16 cellular contexts compared by ENCODE assay signal in genomic region chr7:151833691-151834090, GRCh38. TPM values are rescaled to one million over a fixed set of nuclear protein-coding genes. Genes with fewer than 3 reads are reported as not detected.
DNase-seq lines count a peak whose midpoint lies in the region; ATAC-seq and TF ChIP-seq lines count a peak whose summit lies in the region.
"Had no signal": no experiment of that assay in that cellular context is flagged by ENCODE, and none has a peak within 500 bp of the region (broad histone marks: within the 10 kb centered on the region; RNA-seq: fewer than 3 reads in every experiment).

No MANE protein-coding gene starts in this region.

- TF ChIP-seq CTCF in HCT116 (IDR thresholded peaks at IDR 0.05 in 2 of 3, conservative IDR thresholded peaks at IDR 0.05 in 1 of 3; ENCODE audit: borderline replicate concordance in 1 of 3, insufficient read depth in 1 of 3, low read depth in 2 of 3, low read length in 2 of 3) (peak in 2 of 3 experiments; percentile 25 to 26; a peak in 2 of 6 replicates), RWPE2 (IDR thresholded peaks at IDR 0.05; ENCODE audit: poor library complexity, severe bottlenecking) (no peak), chondrocyte (IDR thresholded peaks at IDR 0.05) (no peak), GM13977 (IDR thresholded peaks at IDR 0.05; ENCODE audit: extremely low read depth, insufficient read depth, missing control alignments) (no peak)

- no TSS peak for BruUV-seq in HCT116 (replicated peaks; lab: Mats Ljungman, UMichigan)

- no peaks in the 10 kb centered on the region for H3K4me1 Mint-ChIP-seq in chondrocyte (ENCODE audit: low read depth)

- RAD21 ChIA-PET in HCT116 (lab: Charles Lee; ENCODE audit: low non-redundant PET in 1 of 2, low total read pairs in 2 of 2, uncharacterized antibody in 2 of 2, unreplicated experiment in 2 of 2) = no interaction called here

- H3K9me3 Mint-ChIP-seq in chondrocyte (ENCODE audit: low read depth) = peaks cover 3% of the 10 kb centered on the region

- H3K36me3 Mint-ChIP-seq in chondrocyte (ENCODE audit: low read depth) = no peaks in the 10 kb centered on the region

- no peak overlapping the region for H3K4me3 Mint-ChIP-seq in chondrocyte (ENCODE audit: unreplicated experiment)

- no peaks in the 10 kb centered on the region for H3K27me3 ChIP-seq in HCT116 (ENCODE audit: insufficient read depth, low read length)
- H3K27me3 ChIP-seq in RWPE2 (ENCODE audit: insufficient read depth, poor library complexity, severe bottlenecking) = no peaks in the 10 kb centered on the region
- H3K27me3 ChIP-seq: Peyer's patch had no signal

- TF ChIP-seq RAD21 in HCT116 (IDR thresholded peaks at IDR 0.05; ENCODE audit: low read depth) = no peak

- intact Hi-C loops in HCT116 (cut with micrococcal nuclease) = no loop called here

- H3K9me3 ChIP-seq in HCT116 (ENCODE audit: control insufficient read depth in 1 of 2, insufficient read depth in 1 of 2, low read depth in 1 of 2, low read length in 2 of 2) = no peaks in the 10 kb centered on the region
- H3K9me3 ChIP-seq in RWPE2 (ENCODE audit: severe bottlenecking) = no peaks in the 10 kb centered on the region
- H3K9me3 ChIP-seq: A549, Peyer's patch had no signal

- no peak overlapping the region for H3K27ac Mint-ChIP-seq in chondrocyte (ENCODE audit: unreplicated experiment)

- H3K4me3 ChIP-seq in HCT116 (replicated peaks in 1 of 2; ENCODE audit: low read depth in 1 of 2, low read length in 2 of 2) = no peak overlapping the region
- no peak overlapping the region for H3K4me3 ChIP-seq in RWPE2 (ENCODE audit: severe bottlenecking)
- H3K4me3 ChIP-seq: A549, Peyer's patch had no signal

- H3K36me3 ChIP-seq in HCT116 (ENCODE audit: control insufficient read depth in 1 of 2, insufficient read depth in 2 of 2, low read length in 2 of 2) (no peaks in the 10 kb centered on the region), RWPE2 (ENCODE audit: low read depth) (no peaks in the 10 kb centered on the region)

- H3K27me3 Mint-ChIP-seq in chondrocyte (ENCODE audit: low read depth) = peaks cover 6% of the 10 kb centered on the region

- TF ChIP-seq POLR2A in HCT116 (IDR thresholded peaks at IDR 0.05; ENCODE audit: borderline replicate concordance, extremely low read depth, insufficient read depth, insufficient read length) = no peak

- ATAC-seq in HCT116 (peak; percentile 73), RWPE2 (ENCODE audit: low read depth) (no peak)

- no peaks in the 10 kb centered on the region for H3K9me2 ChIP-seq in HCT116 (ENCODE audit: insufficient read depth)

- H3K9ac ChIP-seq in HCT116 (ENCODE audit: low read length) = no peak overlapping the region

- no peaks in the 10 kb centered on the region for H3K79me2 ChIP-seq in HCT116 (ENCODE audit: insufficient read depth, low read length)

- no peak overlapping the region for H2AFZ ChIP-seq in HCT116 (ENCODE audit: low read depth, low read length, poor library complexity, severe bottlenecking)

- CTCF ChIA-PET in HCT116 (lab: Charles Lee) = no interaction called here

- no peaks in the 10 kb centered on the region for H4K20me1 ChIP-seq in HCT116 (ENCODE audit: insufficient read depth)

- DNase-seq in ACHN = peak; percentile 22
- DNase-seq in HCT116 (ENCODE audit: low read depth, low spot score) = no peak
- peak; percentile 29 for DNase-seq in RWPE2 (ENCODE audit: low spot score)
- DNase-seq in chondrocyte (ENCODE audit: low spot score) = peak; percentile 77
- no peak for DNase-seq in amygdala (lab: John Stamatoyannopoulos, UW)
- DNase-seq in GM13977 (ENCODE audit: low spot score) = no peak
- no peak for DNase-seq in SKM-1 treated with dmso at 0.1 percent for 144 hours (lab: John Stamatoyannopoulos, UW; ENCODE audit: unreplicated experiment)
- DNase-seq in SIG-M5 (lab: John Stamatoyannopoulos, UW) = no peak
- DNase-seq: MV-4-11, NCI-H1417 treated with DMSO at 0.1 percent for 48 hours, NCI-H2029, NCI-H510A, SHP77 had no signal

- H3K27ac ChIP-seq in HCT116 (ENCODE audit: low read depth, low read length) (no peak overlapping the region), RWPE2 (ENCODE audit: poor library complexity, severe bottlenecking) (no peak overlapping the region)
- H3K27ac ChIP-seq: A549, HL-60, Peyer's patch had no signal

- in situ Hi-C loops in ACHN (cut with HindIII; ENCODE audit: low pct_ligation_motif_present, low pct_unique_long_range_greater_than_20kb, low sequenced_read_pairs) (no loop called here), GM13977 (cut with MboI; ENCODE audit: low pct_unique_long_range_greater_than_20kb, low sequenced_read_pairs, unreplicated experiment) (no loop called here)

- no peak overlapping the region for H3K4me2 ChIP-seq in HCT116 (ENCODE audit: low read length)
- H3K4me2 ChIP-seq: A549 had no signal

- no peaks in the 10 kb centered on the region for H3K4me1 ChIP-seq in HCT116 (ENCODE audit: control insufficient read depth in 1 of 2, insufficient read depth in 2 of 2, low read length in 2 of 2)
- no peaks in the 10 kb centered on the region for H3K4me1 ChIP-seq in RWPE2 (ENCODE audit: insufficient read depth, poor library complexity, severe bottlenecking)
- H3K4me1 ChIP-seq: A549 had no signal

- POLR2A ChIA-PET in HCT116 (lab: Charles Lee) = no interaction called here

TF ChIP-seq in HCT116, 20 proteins besides CTCF, POLR2A, EP300 and RAD21:
- TF ChIP-seq EZH2phosphoT487 (IDR thresholded peaks at IDR 0.05; ENCODE audit: borderline replicate concordance) (no peak), YY1 (IDR thresholded peaks at IDR 0.05; ENCODE audit: extremely low read depth, insufficient replicate concordance, low read depth, low read length) (no peak), ZNF274 (IDR thresholded peaks at IDR 0.05; ENCODE audit: low read depth, low read length) (no peak), JUND (IDR thresholded peaks at IDR 0.05) (no peak), EZH2 (IDR thresholded peaks at IDR 0.05) (no peak), ZFX (IDR thresholded peaks at IDR 0.05) (no peak), ELF1 (IDR thresholded peaks at IDR 0.05; ENCODE audit: borderline replicate concordance, low read depth) (no peak), POLR2AphosphoS5 (IDR thresholded peaks at IDR 0.05; ENCODE audit: low read depth, low read length) (no peak), CBX3 (IDR thresholded peaks at IDR 0.05; ENCODE audit: low read depth) (no peak), SRF (IDR thresholded peaks at IDR 0.05; ENCODE audit: low read depth) (no peak), CEBPB (IDR thresholded peaks at IDR 0.05; ENCODE audit: low read depth) (no peak), MAX (IDR thresholded peaks at IDR 0.05) (no peak), TCF7L2 (IDR thresholded peaks at IDR 0.05; ENCODE audit: borderline replicate concordance, extremely low read depth, insufficient read depth, insufficient read length) (no peak), SIN3A (IDR thresholded peaks at IDR 0.05; ENCODE audit: low read depth) (no peak), EGR1 (IDR thresholded peaks at IDR 0.05; ENCODE audit: low read depth) (no peak)
- TF ChIP-seq, protein P1, sequence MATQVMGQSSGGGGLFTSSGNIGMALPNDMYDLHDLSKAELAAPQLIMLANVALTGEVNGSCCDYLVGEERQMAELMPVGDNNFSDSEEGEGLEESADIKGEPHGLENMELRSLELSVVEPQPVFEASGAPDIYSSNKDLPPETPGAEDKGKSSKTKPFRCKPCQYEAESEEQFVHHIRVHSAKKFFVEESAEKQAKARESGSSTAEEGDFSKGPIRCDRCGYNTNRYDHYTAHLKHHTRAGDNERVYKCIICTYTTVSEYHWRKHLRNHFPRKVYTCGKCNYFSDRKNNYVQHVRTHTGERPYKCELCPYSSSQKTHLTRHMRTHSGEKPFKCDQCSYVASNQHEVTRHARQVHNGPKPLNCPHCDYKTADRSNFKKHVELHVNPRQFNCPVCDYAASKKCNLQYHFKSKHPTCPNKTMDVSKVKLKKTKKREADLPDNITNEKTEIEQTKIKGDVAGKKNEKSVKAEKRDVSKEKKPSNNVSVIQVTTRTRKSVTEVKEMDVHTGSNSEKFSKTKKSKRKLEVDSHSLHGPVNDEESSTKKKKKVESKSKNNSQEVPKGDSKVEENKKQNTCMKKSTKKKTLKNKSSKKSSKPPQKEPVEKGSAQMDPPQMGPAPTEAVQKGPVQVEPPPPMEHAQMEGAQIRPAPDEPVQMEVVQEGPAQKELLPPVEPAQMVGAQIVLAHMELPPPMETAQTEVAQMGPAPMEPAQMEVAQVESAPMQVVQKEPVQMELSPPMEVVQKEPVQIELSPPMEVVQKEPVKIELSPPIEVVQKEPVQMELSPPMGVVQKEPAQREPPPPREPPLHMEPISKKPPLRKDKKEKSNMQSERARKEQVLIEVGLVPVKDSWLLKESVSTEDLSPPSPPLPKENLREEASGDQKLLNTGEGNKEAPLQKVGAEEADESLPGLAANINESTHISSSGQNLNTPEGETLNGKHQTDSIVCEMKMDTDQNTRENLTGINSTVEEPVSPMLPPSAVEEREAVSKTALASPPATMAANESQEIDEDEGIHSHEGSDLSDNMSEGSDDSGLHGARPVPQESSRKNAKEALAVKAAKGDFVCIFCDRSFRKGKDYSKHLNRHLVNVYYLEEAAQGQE (IDR thresholded peaks at IDR 0.05; ENCODE audit: low read depth) = no peak
- TF ChIP-seq, protein P2, sequence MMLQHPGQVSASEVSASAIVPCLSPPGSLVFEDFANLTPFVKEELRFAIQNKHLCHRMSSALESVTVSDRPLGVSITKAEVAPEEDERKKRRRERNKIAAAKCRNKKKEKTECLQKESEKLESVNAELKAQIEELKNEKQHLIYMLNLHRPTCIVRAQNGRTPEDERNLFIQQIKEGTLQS (IDR thresholded peaks at IDR 0.05) = no peak
- TF ChIP-seq, protein P3, sequence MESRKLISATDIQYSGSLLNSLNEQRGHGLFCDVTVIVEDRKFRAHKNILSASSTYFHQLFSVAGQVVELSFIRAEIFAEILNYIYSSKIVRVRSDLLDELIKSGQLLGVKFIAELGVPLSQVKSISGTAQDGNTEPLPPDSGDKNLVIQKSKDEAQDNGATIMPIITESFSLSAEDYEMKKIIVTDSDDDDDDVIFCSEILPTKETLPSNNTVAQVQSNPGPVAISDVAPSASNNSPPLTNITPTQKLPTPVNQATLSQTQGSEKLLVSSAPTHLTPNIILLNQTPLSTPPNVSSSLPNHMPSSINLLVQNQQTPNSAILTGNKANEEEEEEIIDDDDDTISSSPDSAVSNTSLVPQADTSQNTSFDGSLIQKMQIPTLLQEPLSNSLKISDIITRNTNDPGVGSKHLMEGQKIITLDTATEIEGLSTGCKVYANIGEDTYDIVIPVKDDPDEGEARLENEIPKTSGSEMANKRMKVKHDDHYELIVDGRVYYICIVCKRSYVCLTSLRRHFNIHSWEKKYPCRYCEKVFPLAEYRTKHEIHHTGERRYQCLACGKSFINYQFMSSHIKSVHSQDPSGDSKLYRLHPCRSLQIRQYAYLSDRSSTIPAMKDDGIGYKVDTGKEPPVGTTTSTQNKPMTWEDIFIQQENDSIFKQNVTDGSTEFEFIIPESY (IDR thresholded peaks at IDR 0.05; ENCODE audit: extremely low read depth, insufficient replicate concordance, low read length) = no peak

RNA-seq across cellular contexts. Expression of gene PRKAG2, which starts 43.2 kb away (rescaled TPM):
- 23.6 TPM for total RNA-seq in HCT116 (2021; ENCODE audit: unreplicated experiment)
- 18.0 and 20.9 TPM in 2 replicates for polyA plus RNA-seq in HCT116 (2012)
- total RNA-seq in chondrocyte = 16.1 to 35.4 TPM (median 33.6 TPM) in 3 replicates

Comparison
In these comparisons a context has a peak if more than half of its experiments do, and no peak if none do; other contexts are left out.
1. DNase-seq: peak in ACHN (single experiment), RWPE2 (single experiment) and chondrocyte (single experiment); none in HCT116 (single experiment), amygdala (0 of 56), GM13977 (single experiment), SKM-1 treated with dmso at 0.1 percent for 144 hours (single experiment) and SIG-M5 (single experiment).
2. CTCF ChIP-seq: peak in HCT116 (2 of 3); none in RWPE2 (single experiment), chondrocyte (single experiment) and GM13977 (single experiment).